In genomic region chr7:47423196-47423595, GRCh38 we compare ENCODE assay signal across 24 cellular contexts.
"Had no signal": no experiment of that assay in that cellular context is flagged by ENCODE, and none has a peak within 500 bp of the region (broad histone marks: within the 10 kb centered on the region; RNA-seq: fewer than 3 reads in every experiment).

No MANE protein-coding gene starts in this region.

- H3K4me2 ChIP-seq: KMS-11, PC-9 had no signal

- H3K4me1 Mint-ChIP-seq: activated CD4-positive, alpha-beta memory T cell treated with anti-CD3 and anti-CD28 coated beads, Interleukin-2, amount 10 ng/mL, durations not matched to agents 7 days and 5 days; activated CD4-positive, alpha-beta T cell treated with anti-CD3 and anti-CD28 coated beads for 36 hours; activated naive CD4-positive, alpha-beta T cell treated with anti-CD3 and anti-CD28 coated beads, Interleukin-2, amount 10 ng/mL, durations not matched to agents 7 days and 5 days; activated naive CD8-positive, alpha-beta T cell treated with anti-CD3 and anti-CD28 coated beads for 36 hours had no signal

- H3K27me3 ChIP-seq: MG63 had no signal

- H3K27ac ChIP-seq: KMS-11, PC-9, VCaP had no signal

- H3K9ac ChIP-seq: KMS-11 had no signal

- H2AFZ ChIP-seq: PC-9 had no signal

- H3K36me3 Mint-ChIP-seq: activated naive CD4-positive, alpha-beta T cell treated with anti-CD3 and anti-CD28 coated beads, Interleukin-2, amount 10 ng/mL, durations not matched to agents 7 days and 5 days; activated naive CD8-positive, alpha-beta T cell treated with anti-CD3 and anti-CD28 coated beads for 36 hours had no signal

- DNase-seq: activated CD4-positive, alpha-beta memory T cell treated with anti-CD3 and anti-CD28 coated beads, Interleukin-2, amount 10 ng/mL, durations not matched to agents 7 days and 5 days; activated CD4-positive, alpha-beta T cell treated with anti-CD3 and anti-CD28 coated beads for 36 hours; activated CD4-positive, alpha-beta T cell treated with anti-CD3 and anti-CD28 coated beads, Interleukin-2, amount 50 U/mL, for 1 hour; activated gamma-delta T cell treated with Interleukin-2 at 50 U/mL for 16 hours; activated naive CD4-positive, alpha-beta T cell treated with anti-CD3 and anti-CD28 coated beads, Interleukin-2, amount 10 ng/mL, durations not matched to agents 7 days and 5 days; activated naive CD8-positive, alpha-beta T cell treated with anti-CD3 and anti-CD28 coated beads for 36 hours; activated T-cell treated with anti-CD3 and anti-CD28 coated beads for 4 hours; activated T-cell treated with anti-CD3 and anti-CD28 coated beads, Interleukin-2, amount 50 U/mL, for 48 hours; caudate nucleus; MG63; NCI-H1105; NCI-H1436 treated with DMSO at 0.1 percent for 48 hours; NCI-H187; NCI-H2227 treated with DMSO at 0.1 percent for 48 hours; NCI-H446 treated with DMSO at 0.1 percent for 48 hours; NCI-H524 treated with DMSO at 0.1 percent for 48 hours; PC-9; SIG-M5; T-helper 2 cell; T1000 had no signal

- ATAC-seq: activated CD4-positive, alpha-beta T cell treated with anti-CD3 and anti-CD28 coated beads for 36 hours had no signal

- H3K27me3 Mint-ChIP-seq: activated CD4-positive, alpha-beta memory T cell treated with anti-CD3 and anti-CD28 coated beads, Interleukin-2, amount 10 ng/mL, durations not matched to agents 7 days and 5 days; activated CD4-positive, alpha-beta T cell treated with anti-CD3 and anti-CD28 coated beads for 36 hours; activated naive CD4-positive, alpha-beta T cell treated with anti-CD3 and anti-CD28 coated beads, Interleukin-2, amount 10 ng/mL, durations not matched to agents 7 days and 5 days; activated naive CD8-positive, alpha-beta T cell treated with anti-CD3 and anti-CD28 coated beads for 36 hours had no signal

- FAIRE-seq: TTC549 had no signal

- H3K9me3 Mint-ChIP-seq: activated CD4-positive, alpha-beta memory T cell treated with anti-CD3 and anti-CD28 coated beads, Interleukin-2, amount 10 ng/mL, durations not matched to agents 7 days and 5 days; activated naive CD4-positive, alpha-beta T cell treated with anti-CD3 and anti-CD28 coated beads, Interleukin-2, amount 10 ng/mL, durations not matched to agents 7 days and 5 days had no signal

- H3K4me3 Mint-ChIP-seq: activated CD4-positive, alpha-beta memory T cell treated with anti-CD3 and anti-CD28 coated beads, Interleukin-2, amount 10 ng/mL, durations not matched to agents 7 days and 5 days; activated CD4-positive, alpha-beta T cell treated with anti-CD3 and anti-CD28 coated beads for 36 hours; activated naive CD4-positive, alpha-beta T cell treated with anti-CD3 and anti-CD28 coated beads, Interleukin-2, amount 10 ng/mL, durations not matched to agents 7 days and 5 days; activated naive CD8-positive, alpha-beta T cell treated with anti-CD3 and anti-CD28 coated beads for 36 hours had no signal

- H3K4me3 ChIP-seq: MG63, PC-9 had no signal

- H3K27ac Mint-ChIP-seq: activated CD4-positive, alpha-beta memory T cell treated with anti-CD3 and anti-CD28 coated beads, Interleukin-2, amount 10 ng/mL, durations not matched to agents 7 days and 5 days; activated CD4-positive, alpha-beta T cell treated with anti-CD3 and anti-CD28 coated beads for 36 hours; activated naive CD4-positive, alpha-beta T cell treated with anti-CD3 and anti-CD28 coated beads, Interleukin-2, amount 10 ng/mL, durations not matched to agents 7 days and 5 days; activated naive CD8-positive, alpha-beta T cell treated with anti-CD3 and anti-CD28 coated beads for 36 hours; activated T-helper 2 cell treated with anti-CD3 and anti-CD28 coated beads, Interferon-gamma antibody, Interleukin-2, Interleukin-4, amounts not matched to agents 10 μg/mL and 5 μg/mL and 100 μg/mL, durations not matched to agents 14 hours and 24 hours and 36 hours had no signal
